ENCODE assay signal across 7 cellular contexts in the genomic region with DNA sequence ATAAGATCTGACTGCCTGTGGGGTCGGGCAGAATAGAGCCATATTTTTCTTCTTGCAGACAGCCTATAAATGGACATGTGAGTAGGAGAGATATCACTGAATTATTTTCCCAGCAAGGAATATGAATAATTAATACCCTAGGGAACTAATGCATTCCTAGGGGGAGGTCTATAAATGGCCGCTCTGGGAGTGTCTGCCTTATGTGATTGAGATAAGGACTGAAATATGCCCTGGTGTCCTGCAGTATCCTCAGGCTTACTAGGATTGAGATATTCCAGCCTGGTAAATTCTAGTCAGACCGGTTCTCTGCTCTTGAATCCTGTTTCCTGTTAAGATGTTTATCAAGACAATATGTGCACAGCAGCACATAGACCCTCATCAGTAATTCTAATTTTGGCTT.
A peak's percentile ranks its signal among the peaks of the same experiment; 100 is the strongest.
DNase-seq lines count a peak whose midpoint lies in the region; ATAC-seq, FAIRE-seq and TF ChIP-seq lines count a peak whose summit lies in the region.
"Not testable (repeated sequence)": the region's sequence is repeated elsewhere in the genome, so short reads cannot be mapped to it uniquely, and the experiment has no call there.

No MANE protein-coding gene starts in this region.

- not testable (repeated sequence) for TF ChIP-seq CTCF in GM23338 (conservative IDR thresholded peaks at IDR 0.05; ENCODE audit: low read depth in 2 of 2); LNCaP clone FGC (IDR thresholded peaks at IDR 0.05; ENCODE audit: control insufficient read depth, extremely low read depth, insufficient read depth); H1 (IDR thresholded peaks at IDR 0.05; ENCODE audit: control extremely low read depth in 1 of 3, insufficient read depth in 1 of 3, low read depth in 1 of 3, low read length in 3 of 3)

- TF ChIP-seq POLR2A in H1 (IDR thresholded peaks at IDR 0.05; ENCODE audit: control extremely low read depth in 1 of 2, low read depth in 2 of 2, low read length in 2 of 2) = not testable (repeated sequence)

- H2BK20ac ChIP-seq in H1 (ENCODE audit: low read length) = not testable (repeated sequence)

- H3K27me3 Mint-ChIP-seq in GM23338 (ENCODE audit: insufficient read depth, low read depth, poor library complexity) = not testable (repeated sequence)

- H4K91ac ChIP-seq in H1 (replicated peaks; ENCODE audit: insufficient read length, low read length) = not testable (repeated sequence)

- not testable (repeated sequence) for H3K18ac ChIP-seq in H1 (ENCODE audit: extremely low read depth, low read length); mesendoderm (ENCODE audit: low read length)

- H4K8ac ChIP-seq in H1 (ENCODE audit: extremely low read depth, insufficient read depth, low read length); mesendoderm (ENCODE audit: low read depth, low read length): not testable (repeated sequence)

- H2AFZ ChIP-seq in GM23338; H1 (ENCODE audit: low read length): not testable (repeated sequence)

- H3K27ac Mint-ChIP-seq in GM23338 = not testable (repeated sequence)

- H3K4me3 ChIP-seq in GM23338; LNCaP clone FGC (ENCODE audit: low read depth, low read length); H1 (ENCODE audit: extremely low read depth in 1 of 4, insufficient read depth in 2 of 4, low read depth in 3 of 4, low read length in 4 of 4); mesendoderm (ENCODE audit: low read length): not testable (repeated sequence)

- TF ChIP-seq EP300 in H1 (IDR thresholded peaks at IDR 0.05; ENCODE audit: borderline replicate concordance in 1 of 2, low read depth in 2 of 2, low read length in 2 of 2) = peak in 1 of 2 experiments; percentile 87; a peak in 1 of 3 replicates

- H3K4me2 ChIP-seq in GM23338; H1 (ENCODE audit: insufficient read depth in 1 of 2, low read depth in 2 of 2, low read length in 2 of 2); mesendoderm (ENCODE audit: low read length): not testable (repeated sequence)

- H2BK5ac ChIP-seq in H1 (ENCODE audit: low read depth, low read length); mesendoderm (ENCODE audit: low read length): not testable (repeated sequence)

- H2BK12ac ChIP-seq in H1 (ENCODE audit: low read depth, low read length) = not testable (repeated sequence)

- TF ChIP-seq RAD21 in H1 (IDR thresholded peaks at IDR 0.05 in 1 of 2, conservative IDR thresholded peaks at IDR 0.05 in 1 of 2; ENCODE audit: low read depth in 2 of 2, low read length in 2 of 2) = not testable (repeated sequence)

- ATAC-seq in GM23338 = not testable (repeated sequence)

- peaks cover 20% of the 10 kb centered on the region for H3K9me3 Mint-ChIP-seq in GM23338

- H3K36me3 Mint-ChIP-seq in GM23338 (ENCODE audit: low read depth) = peaks cover 12% of the 10 kb centered on the region; the same call in 2 of the 3 replicates

- H3K23me2 ChIP-seq in H1 (ENCODE audit: low read depth, low read length) = not testable (repeated sequence)

- not testable (repeated sequence) for H2BK15ac ChIP-seq in H1 (ENCODE audit: low read length); mesendoderm (replicated peaks; ENCODE audit: low read depth)

- H3K23ac ChIP-seq in H1 (ENCODE audit: insufficient read length); mesendoderm (ENCODE audit: low read length): not testable (repeated sequence)

- H3K9ac ChIP-seq in H1 (replicated peaks in 1 of 4; ENCODE audit: extremely low read depth in 1 of 4, low read depth in 3 of 4, low read length in 3 of 4); mesendoderm (ENCODE audit: low read length): not testable (repeated sequence)

- not testable (repeated sequence) for H3K9me2 ChIP-seq in GM23338 (ENCODE audit: insufficient read depth)

- CTCF ChIA-PET in H1 (lab: Charles Lee; ENCODE audit: partially characterized antibody) = not testable (repeated sequence)

- WGBS in H1 (ENCODE audit: extremely low coverage in 1 of 2, insufficient coverage in 1 of 2, insufficient read length in 1 of 2, insufficient replicate concordance in 2 of 2, low coverage in 1 of 2, low lambda C conversion rate in 2 of 2, missing lambda C conversion rate in 1 of 2), 2 experiments = 94% methylated on average over 3 of the region's 3 CpGs; no CpG with 5 or more reads in 1 of the 2 experiments
- WGBS in mesendoderm (ENCODE audit: extremely low coverage, insufficient coverage, low lambda C conversion rate) = no CpG with 5 or more reads among the region's 3 CpGs

- H3K4me3 Mint-ChIP-seq in GM23338 = not testable (repeated sequence)

- not testable (repeated sequence) for H4K5ac ChIP-seq in H1 (ENCODE audit: insufficient read length, low read depth, low read length); mesendoderm (ENCODE audit: low read length)

- H3K36me3 ChIP-seq in GM23338 (ENCODE audit: insufficient read depth); H1 (ENCODE audit: control insufficient read depth in 2 of 4, insufficient read depth in 4 of 4, low read length in 3 of 4); mesendoderm (ENCODE audit: control insufficient read depth, insufficient read depth, low read length): not testable (repeated sequence)

- not testable (repeated sequence) for H4K20me1 ChIP-seq in GM23338 (replicated peaks; ENCODE audit: insufficient read depth); H1 (replicated peaks in 1 of 2; ENCODE audit: control insufficient read depth in 1 of 2, insufficient read depth in 2 of 2, low read length in 2 of 2)

- H3K4me1 ChIP-seq in GM23338 (ENCODE audit: insufficient read depth); H1 (replicated peaks in 1 of 4; ENCODE audit: control insufficient read depth in 3 of 4, insufficient read depth in 4 of 4, low read length in 3 of 4); mesendoderm (ENCODE audit: control insufficient read depth, low read depth, low read length): not testable (repeated sequence)

- H3K14ac ChIP-seq in H1 (ENCODE audit: insufficient read length) = not testable (repeated sequence)

- peaks cover 4 to 11% of the 10 kb centered on the region in 2 experiments; a peak in 2 of 4 replicates for H3K9me3 ChIP-seq in H1 (ENCODE audit: insufficient read depth in 2 of 2, low read depth in 1 of 2, low read length in 1 of 2)

- H3K4me1 Mint-ChIP-seq in GM23338 = not testable (repeated sequence)

- not testable (repeated sequence) for H3F3A ChIP-seq in GM23338 (replicated peaks; ENCODE audit: low read depth)

- H2BK120ac ChIP-seq in H1 (replicated peaks; ENCODE audit: low read depth, low read length); mesendoderm (ENCODE audit: low read depth, low read length): not testable (repeated sequence)

- POLR2A ChIA-PET in H1 (lab: Charles Lee; ENCODE audit: partially characterized antibody) = not testable (repeated sequence)

- not testable (repeated sequence) for H2AK5ac ChIP-seq in H1 (ENCODE audit: low read depth, low read length); mesendoderm (ENCODE audit: low read length)

- H3K56ac ChIP-seq in H1 (replicated peaks; ENCODE audit: insufficient read length, low read depth, low read length); mesendoderm (ENCODE audit: low read length): not testable (repeated sequence)

- not testable (repeated sequence) for H3K27ac ChIP-seq in GM23338 (ENCODE audit: low read depth); H1 (ENCODE audit: low read depth, low read length); mesendoderm (ENCODE audit: low read depth, low read length)

- not testable (repeated sequence) for FAIRE-seq in H1 (lab: Jason Lieb, UNC)

- H3K4ac ChIP-seq in H1 (replicated peaks; ENCODE audit: insufficient read length, low read depth, low read length); mesendoderm (ENCODE audit: low read depth, low read length): not testable (repeated sequence)

- DNase-seq in DMS53 (lab: John Stamatoyannopoulos, UW) (peak; percentile 63), GM23338 (ENCODE audit: low spot score) (peak; percentile 20), HT-29 (ENCODE audit: low spot score) (peak; percentile 13), LNCaP clone FGC (ENCODE audit: low read depth) (peak; percentile 11), OCI-M1 (lab: John Stamatoyannopoulos, UW) (peak; percentile 18), mesendoderm (peak; percentile 16)
- not testable (repeated sequence) for DNase-seq in H1 (ENCODE audit: low read depth in 1 of 2, low spot score in 2 of 2)

- not testable (repeated sequence) for H3K79me1 ChIP-seq in H1 (ENCODE audit: low read depth, low read length); mesendoderm (ENCODE audit: low read length)

- H3K27me3 ChIP-seq in GM23338 (ENCODE audit: insufficient read depth); H1 (replicated peaks in 1 of 4; ENCODE audit: control insufficient read depth in 3 of 4, extremely low read depth in 1 of 4, insufficient read depth in 3 of 4, low read length in 3 of 4); mesendoderm (ENCODE audit: insufficient read depth, low read length, poor library complexity): not testable (repeated sequence)

- not testable (repeated sequence) for H3K79me2 ChIP-seq in GM23338 (replicated peaks; ENCODE audit: insufficient read depth); H1 (ENCODE audit: control insufficient read depth in 1 of 2, insufficient read depth in 2 of 2, low read length in 2 of 2); mesendoderm (ENCODE audit: control insufficient read depth, insufficient read depth, low read length)

TF ChIP-seq in H1, 55 proteins besides CTCF, POLR2A, EP300 and RAD21:
- TF ChIP-seq POU5F1 (IDR thresholded peaks at IDR 0.05; ENCODE audit: low read depth, low read length) = 0 out of 2 replicates have a peak, but pooled peaks have one; percentile 10
TF ChIP-seq in H1: peak in this region for 1; not testable (repeated sequence) for 54.
